11 cellular contexts compared by ENCODE assay signal in genomic region chr16:4090476-4090875, GRCh38. TPM values are rescaled to one million over a fixed set of nuclear protein-coding genes. Genes with fewer than 3 reads are reported as not detected.
A peak's percentile ranks its signal among the peaks of the same experiment; 100 is the strongest.
DNase-seq lines count a peak whose midpoint lies in the region; ATAC-seq and TF ChIP-seq lines count a peak whose summit lies in the region.
"Had no signal": no experiment of that assay in that cellular context is flagged by ENCODE, and none has a peak within 500 bp of the region (broad histone marks: within the 10 kb centered on the region; RNA-seq: fewer than 3 reads in every experiment).

No MANE protein-coding gene starts in this region.

- no peak for TF ChIP-seq CTCF in heart right ventricle (IDR thresholded peaks at IDR 0.05)

- H3K4me3 ChIP-seq in heart right ventricle (peak overlapping the region in 3 of 10 donors; percentile 3 to 13 (median 10)), aorta (ENCODE audit: low read length in 2 of 2) (no peak overlapping the region)
- no peak overlapping the region for H3K4me3 ChIP-seq in naive thymus-derived CD4-positive, alpha-beta T cell (ENCODE audit: low read length)
- H3K4me3 ChIP-seq: tibial nerve had no signal

- no peaks in the 10 kb centered on the region for H3K9me3 ChIP-seq in heart right ventricle
- H3K9me3 ChIP-seq in naive thymus-derived CD4-positive, alpha-beta T cell (ENCODE audit: control insufficient read depth in 2 of 3, low read length in 3 of 3): no peaks in the 10 kb centered on the region
- no peaks in the 10 kb centered on the region for H3K9me3 ChIP-seq in aorta (ENCODE audit: control insufficient read depth, low read length)
- H3K9me3 ChIP-seq: Peyer's patch, tibial nerve had no signal

- 2 to 8% methylated on average over 10 of the region's 10 CpGs for WGBS in heart right ventricle, 2 donors
- 0% methylated on average over 10 of the region's 10 CpGs for WGBS in aorta, 2 donors

- peak; percentile 35 for DNase-seq in NOMO-1 treated with DMSO at 0.1 percent for 48 hours (lab: John Stamatoyannopoulos, UW; ENCODE audit: unreplicated experiment)
- DNase-seq in NOMO-1 treated with dmso at 0.1 percent for 144 hours (lab: John Stamatoyannopoulos, UW; ENCODE audit: unreplicated experiment): no peak
- DNase-seq in heart right ventricle: peak; percentile 44 to 65
- DNase-seq in naive thymus-derived CD4-positive, alpha-beta T cell: no peak
- DNase-seq in aorta: peak in 1 of 2 donors; percentile 76
- no peak for DNase-seq in activated CD8-positive, alpha-beta memory T cell treated with anti-CD3 and anti-CD28 coated beads, Interleukin-2, amount 10 ng/mL, durations not matched to agents 7 days and 5 days
- DNase-seq in stimulated activated CD4-positive, alpha-beta T cell treated with anti-CD3 and anti-CD28 coated beads, Interleukin-15, amount 100 ng/mL, for 24 hours: no peak
- DNase-seq: EL, Peyer's patch had no signal

- H3K27me3 ChIP-seq in heart right ventricle: no peaks in the 10 kb centered on the region
- H3K27me3 ChIP-seq in naive thymus-derived CD4-positive, alpha-beta T cell (ENCODE audit: control insufficient read depth in 2 of 2, insufficient read depth in 2 of 2, low read length in 2 of 2): no peaks in the 10 kb centered on the region
- no peaks in the 10 kb centered on the region for H3K27me3 ChIP-seq in aorta (ENCODE audit: control insufficient read depth in 1 of 2, insufficient read depth in 2 of 2, low read length in 1 of 2)
- H3K27me3 ChIP-seq: Peyer's patch, tibial nerve had no signal

- ATAC-seq in heart right ventricle (peak; percentile 61 to 88 (median 76)), aorta (ENCODE audit: low FRiP score) (peak; percentile 80), GM21360 (IDR thresholded peaks at IDR 0.05; ENCODE audit: unreplicated experiment) (no peak)
- ATAC-seq in naive thymus-derived CD4-positive, alpha-beta T cell: peak; percentile 24
- no peak for ATAC-seq in activated CD8-positive, alpha-beta memory T cell treated with anti-CD3 and anti-CD28 coated beads, Interleukin-2, amount 10 ng/mL, durations not matched to agents 7 days and 5 days

- CTCF ChIA-PET in naive thymus-derived CD4-positive, alpha-beta T cell (lab: Charles Lee): no interaction called here
- CTCF ChIA-PET in activated CD8-positive, alpha-beta memory T cell treated with anti-CD3 and anti-CD28 coated beads, Interleukin-2, amount 10 ng/mL, durations not matched to agents 7 days and 5 days (lab: Charles Lee): no interaction called here

- H3K4me3 Mint-ChIP-seq in naive thymus-derived CD4-positive, alpha-beta T cell: no peak overlapping the region
- no peak overlapping the region for H3K4me3 Mint-ChIP-seq in activated CD8-positive, alpha-beta memory T cell treated with anti-CD3 and anti-CD28 coated beads, Interleukin-2, amount 10 ng/mL, durations not matched to agents 7 days and 5 days

- peaks cover 0 to 10% (median 6%) of the 10 kb centered on the region in 7 donors for H3K4me1 Mint-ChIP-seq in naive thymus-derived CD4-positive, alpha-beta T cell
- H3K4me1 Mint-ChIP-seq in activated CD8-positive, alpha-beta memory T cell treated with anti-CD3 and anti-CD28 coated beads, Interleukin-2, amount 10 ng/mL, durations not matched to agents 7 days and 5 days: peaks cover 4% of the 10 kb centered on the region

- intact Hi-C loops in heart right ventricle (cut with DNase I) (loop anchor here in 4 of 10 donors (5.0 kb wide), 1 partner anchor 38 kb away; no protein-coding TSS in a partner anchor), aorta (cut with DNase I) (loop anchor here in 1 of 2 donors (5.0 kb wide), 1 partner anchor 38 kb away; no protein-coding TSS in a partner anchor)
- intact Hi-C loops in naive thymus-derived CD4-positive, alpha-beta T cell (cut with micrococcal nuclease): no loop called here

- H3K9me3 Mint-ChIP-seq in naive thymus-derived CD4-positive, alpha-beta T cell: no peaks in the 10 kb centered on the region
- no peaks in the 10 kb centered on the region for H3K9me3 Mint-ChIP-seq in activated CD8-positive, alpha-beta memory T cell treated with anti-CD3 and anti-CD28 coated beads, Interleukin-2, amount 10 ng/mL, durations not matched to agents 7 days and 5 days (ENCODE audit: low read depth)

- POLR2A ChIA-PET in naive thymus-derived CD4-positive, alpha-beta T cell (lab: Charles Lee): interaction anchor here (0.6 kb wide), 1 partner anchor 77 kb away, joined by 3 read pairs; no protein-coding TSS in a partner anchor

- H3K27ac ChIP-seq in heart right ventricle: peak overlapping the region; percentile 37 to 83 (median 68)
- H3K27ac ChIP-seq in naive thymus-derived CD4-positive, alpha-beta T cell (ENCODE audit: low read depth, low read length): no peak overlapping the region
- no peak overlapping the region for H3K27ac ChIP-seq in aorta (ENCODE audit: low read depth in 1 of 2, low read length in 2 of 2)

- H3K36me3 Mint-ChIP-seq in naive thymus-derived CD4-positive, alpha-beta T cell: no peaks in the 10 kb centered on the region
- no peaks in the 10 kb centered on the region for H3K36me3 Mint-ChIP-seq in activated CD8-positive, alpha-beta memory T cell treated with anti-CD3 and anti-CD28 coated beads, Interleukin-2, amount 10 ng/mL, durations not matched to agents 7 days and 5 days

- H3K4me1 ChIP-seq in heart right ventricle: peaks cover 9 to 75% (median 37%) of the 10 kb centered on the region in 9 donors
- H3K4me1 ChIP-seq in naive thymus-derived CD4-positive, alpha-beta T cell (ENCODE audit: control insufficient read depth in 2 of 2, insufficient read depth in 2 of 2, low read length in 2 of 2): no peaks in the 10 kb centered on the region
- peaks cover 3 to 8% of the 10 kb centered on the region in 2 donors for H3K4me1 ChIP-seq in aorta (ENCODE audit: control insufficient read depth in 1 of 2, insufficient read depth in 2 of 2, low read length in 2 of 2)

- H3K36me3 ChIP-seq in heart right ventricle (no peaks in the 10 kb centered on the region), aorta (ENCODE audit: control insufficient read depth in 1 of 2, insufficient read depth in 2 of 2, low read length in 1 of 2) (no peaks in the 10 kb centered on the region)
- no peaks in the 10 kb centered on the region for H3K36me3 ChIP-seq in naive thymus-derived CD4-positive, alpha-beta T cell (ENCODE audit: control insufficient read depth in 2 of 3, insufficient read depth in 3 of 3, low read length in 3 of 3)
- H3K36me3 ChIP-seq: Peyer's patch, tibial nerve had no signal

- H3K27ac Mint-ChIP-seq in naive thymus-derived CD4-positive, alpha-beta T cell: peak overlapping the region in 1 of 9 donors; percentile 14
- no peak overlapping the region for H3K27ac Mint-ChIP-seq in activated CD8-positive, alpha-beta memory T cell treated with anti-CD3 and anti-CD28 coated beads, Interleukin-2, amount 10 ng/mL, durations not matched to agents 7 days and 5 days

- H3K27me3 Mint-ChIP-seq in naive thymus-derived CD4-positive, alpha-beta T cell: no peaks in the 10 kb centered on the region
- no peaks in the 10 kb centered on the region for H3K27me3 Mint-ChIP-seq in activated CD8-positive, alpha-beta memory T cell treated with anti-CD3 and anti-CD28 coated beads, Interleukin-2, amount 10 ng/mL, durations not matched to agents 7 days and 5 days

RNA-seq across cellular contexts. Expression of gene ADCY9, which starts 25.8 kb away (rescaled TPM):
- total RNA-seq in heart right ventricle: 10 to 100 TPM; 37.3 to 57.6 (median 43.4) TPM
- 10 to 100 TPM; 11.5 to 12.4 TPM for polyA plus RNA-seq in heart right ventricle
- 10 to 100 TPM in 2 of 5 experiments, 1 to 10 TPM in 3; 3.9 to 14.3 (median 5.6) TPM for total RNA-seq in naive thymus-derived CD4-positive, alpha-beta T cell
- under 1 TPM; 0.46 to 0.47 TPM for polyA plus RNA-seq in naive thymus-derived CD4-positive, alpha-beta T cell
- total RNA-seq in aorta: 10 to 100 TPM; 30.6 to 40.1 TPM
- polyA plus RNA-seq in aorta: 10 to 100 TPM in 1 of 2 donors, 1 to 10 TPM in 1; 7.9 to 18.8 TPM
- 10 to 100 TPM in 1 of 2 experiments, 1 to 10 TPM in 1; 8.6 to 11.0 TPM for total RNA-seq in activated CD8-positive, alpha-beta memory T cell treated with anti-CD3 and anti-CD28 coated beads, Interleukin-2, amount 10 ng/mL, durations not matched to agents 7 days and 5 days

Comparison
In these comparisons a context has a peak if more than half of its experiments do, and no peak if none do; other contexts are left out.
1. DNase-seq: peak in NOMO-1 treated with DMSO at 0.1 percent for 48 hours (single experiment) and heart right ventricle (2 of 2); none in NOMO-1 treated with dmso at 0.1 percent for 144 hours (single experiment), naive thymus-derived CD4-positive, alpha-beta T cell (0 of 9), activated CD8-positive, alpha-beta memory T cell treated with anti-CD3 and anti-CD28 coated beads, Interleukin-2, amount 10 ng/mL, durations not matched to agents 7 days and 5 days (single experiment) and stimulated activated CD4-positive, alpha-beta T cell treated with anti-CD3 and anti-CD28 coated beads, Interleukin-15, amount 100 ng/mL, for 24 hours (single experiment).
2. ATAC-seq: peak in heart right ventricle (8 of 8), naive thymus-derived CD4-positive, alpha-beta T cell (single experiment) and aorta (single experiment); none in activated CD8-positive, alpha-beta memory T cell treated with anti-CD3 and anti-CD28 coated beads, Interleukin-2, amount 10 ng/mL, durations not matched to agents 7 days and 5 days (single experiment) and GM21360 (single experiment).
3. H3K27ac ChIP-seq: peak in heart right ventricle (10 of 10); none in naive thymus-derived CD4-positive, alpha-beta T cell (single experiment) and aorta (0 of 2).